8 cellular contexts compared by ENCODE assay signal in the genomic region with DNA sequence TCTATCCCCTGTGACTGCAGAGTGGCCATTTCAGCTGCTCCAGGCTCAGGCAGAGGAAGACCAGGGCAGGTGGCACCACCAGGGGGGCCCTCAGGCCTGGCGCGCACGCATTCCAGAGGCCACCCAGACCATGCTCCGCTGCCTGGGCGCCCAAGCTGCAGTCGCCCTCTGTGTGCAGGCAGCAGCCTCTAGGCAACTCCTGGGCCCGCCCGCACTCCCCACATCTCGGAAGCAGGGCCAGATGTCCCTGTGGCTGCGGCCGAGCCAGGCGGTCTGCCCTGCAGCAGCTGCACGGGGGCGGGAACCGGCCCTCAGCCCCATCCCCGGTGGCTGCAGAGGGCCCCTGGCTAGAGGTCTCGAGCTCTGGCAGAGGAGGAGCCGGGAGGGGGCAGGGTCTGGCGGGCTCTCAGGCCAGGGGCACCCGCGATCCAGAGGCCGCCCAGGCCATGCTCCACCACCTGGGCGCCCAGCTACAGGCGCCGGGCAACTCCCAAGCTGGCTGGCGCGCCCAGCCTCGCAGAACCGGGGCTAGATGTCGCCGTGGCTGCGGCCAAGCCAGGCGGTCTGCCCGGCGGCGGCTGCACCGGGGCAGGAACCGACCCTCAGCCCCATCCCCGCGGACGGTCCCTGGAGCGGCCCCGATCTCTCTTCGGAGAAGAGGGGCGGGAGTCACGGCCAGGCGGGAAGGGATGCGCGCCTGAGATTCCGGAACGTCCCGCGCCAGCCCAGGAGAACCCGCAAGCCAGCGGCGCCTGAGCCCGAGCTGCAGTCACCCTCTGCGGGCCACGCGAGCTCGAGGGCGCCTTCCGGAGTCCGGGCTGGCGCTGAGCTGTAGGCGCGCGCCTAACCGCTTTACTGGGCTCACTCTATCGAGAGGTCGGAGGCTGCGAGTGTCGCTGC. TPM values are rescaled to one million over a fixed set of nuclear protein-coding genes. Genes with fewer than 3 reads are reported as not detected.
A peak's percentile ranks its signal among the peaks of the same experiment; 100 is the strongest.
DNase-seq lines count a peak whose midpoint lies in the region; ATAC-seq and TF ChIP-seq lines count a peak whose summit lies in the region.
"Not testable (repeated sequence)": the region's sequence is repeated elsewhere in the genome, so short reads cannot be mapped to it uniquely, and the experiment has no call there.

Gene ANKRD18B, plus strand, starts transcription at position 855 of the 900 bp plus-strand sequence. CDS start 239 bp downstream, outside the sequence.

- peak within 1 kb of the TSS; percentile 43 for H4K8ac ChIP-seq in neuronal stem cell (ENCODE audit: low read depth, low read length)

- peak within 1 kb of the TSS; percentile 49 for H2BK15ac ChIP-seq in neuronal stem cell (ENCODE audit: low read length)

- H3K79me1 ChIP-seq in neuronal stem cell (ENCODE audit: low read depth, low read length) = not testable (repeated sequence)

- H3K36me3 ChIP-seq in brain microvascular endothelial cell (replicated peaks); neuronal stem cell (replicated peaks in 1 of 2; ENCODE audit: control insufficient read depth in 2 of 2, insufficient read depth in 2 of 2, low read length in 2 of 2): not testable (repeated sequence)

- H3K27me3 ChIP-seq in brain microvascular endothelial cell (replicated peaks) = not testable (repeated sequence)
- peaks cover 0 to 56% (median 5%) of the 10 kb centered on the region in 3 experiments for H3K27me3 ChIP-seq in neuronal stem cell (ENCODE audit: control insufficient read depth in 3 of 3, insufficient read depth in 3 of 3, low read depth in 1 of 3, low read length in 3 of 3)

- H2BK5ac ChIP-seq in neuronal stem cell (ENCODE audit: low read length) = not testable (repeated sequence)

- H3K4me3 ChIP-seq in brain microvascular endothelial cell (ENCODE audit: low read depth, low read length) (peak within 1 kb of the TSS; percentile 73), neuronal stem cell (ENCODE audit: low read length in 2 of 2) (peak within 1 kb of the TSS; percentile 41 to 90)

- in situ Hi-C loops in brain microvascular endothelial cell (cut with HindIII; ENCODE audit: low pct_ligation_motif_present, low sequenced_read_pairs) = not testable (repeated sequence)

- H3K4me2 ChIP-seq in neuronal stem cell (ENCODE audit: insufficient read depth, low read length, poor library complexity, severe bottlenecking) = peak within 1 kb of the TSS; percentile 60

- peak within 1 kb of the TSS; percentile 31 for H3K14ac ChIP-seq in neuronal stem cell (ENCODE audit: low read length)

- not testable (repeated sequence) for H2BK12ac ChIP-seq in neuronal stem cell (ENCODE audit: low read length)

- DNase-seq in D341Med (ENCODE audit: low spot score) (peak; percentile 63), HS-27A (ENCODE audit: low read depth) (peak; percentile 24), NCI-H748 treated with DMSO at 0.1 percent for 48 hours (lab: John Stamatoyannopoulos, UW) (peak; percentile 35), brain microvascular endothelial cell (peak; percentile 33), left ventricle myocardium superior (peak; percentile 39), stromal cell of bone marrow (ENCODE audit: low read depth) (peak; percentile 30)
- DNase-seq in activated CD4-positive, alpha-beta T cell treated with anti-CD3 and anti-CD28 coated beads for 1 hour = peak; percentile 17
- DNase-seq in neuronal stem cell (ENCODE audit: low spot score) = not testable (repeated sequence)

- H3K27ac ChIP-seq in brain microvascular endothelial cell = not testable (repeated sequence)
- H3K27ac ChIP-seq in neuronal stem cell (replicated peaks; ENCODE audit: low read length) = peak within 1 kb of the TSS; percentile 46

- H3K4me1 ChIP-seq in neuronal stem cell (ENCODE audit: control insufficient read depth in 2 of 2, insufficient read depth in 1 of 2, low read depth in 1 of 2, low read length in 2 of 2) = not testable (repeated sequence)

- no CpG with 5 or more reads among the region's 73 CpGs for WGBS in neuronal stem cell (ENCODE audit: extremely low coverage in 2 of 2, insufficient read length in 2 of 2, insufficient replicate concordance in 1 of 2), 2 donors

- not testable (repeated sequence) for H2BK120ac ChIP-seq in neuronal stem cell (ENCODE audit: low read depth, low read length)

- peak; percentile 77 for ATAC-seq in left ventricle myocardium superior

- H3K9me3 ChIP-seq in neuronal stem cell (replicated peaks in 1 of 2; ENCODE audit: control insufficient read depth in 2 of 2, insufficient read depth in 1 of 2, low read depth in 1 of 2, low read length in 2 of 2) = not testable (repeated sequence)

- H4K91ac ChIP-seq in neuronal stem cell (ENCODE audit: low read depth, low read length, poor library complexity) = not testable (repeated sequence)

- TF ChIP-seq CTCF in brain microvascular endothelial cell (IDR thresholded peaks at IDR 0.05; ENCODE audit: low read depth, low read length, missing control alignments) = peak; percentile 73

- H3K23ac ChIP-seq in neuronal stem cell (ENCODE audit: low read depth, low read length, poor library complexity) = peak within 1 kb of the TSS; percentile 55

- H3K18ac ChIP-seq in neuronal stem cell (ENCODE audit: low read length) = peak within 1 kb of the TSS; percentile 95

- not testable (repeated sequence) for H3K4ac ChIP-seq in neuronal stem cell (ENCODE audit: low read length)

- H3K9ac ChIP-seq in neuronal stem cell (ENCODE audit: low read depth, low read length, poor library complexity) = peak within 1 kb of the TSS; percentile 83

- H2AFZ ChIP-seq in neuronal stem cell (ENCODE audit: low read length) = peak within 1 kb of the TSS; percentile 93

- intact Hi-C loops in left ventricle myocardium superior (cut with micrococcal nuclease) = not testable (repeated sequence)

- not testable (repeated sequence) for H2AK5ac ChIP-seq in neuronal stem cell (ENCODE audit: low read depth, low read length)

RNA-seq across cellular contexts. Expression of gene ANKRD18B, which starts in this region (rescaled TPM):
- 0.89 TPM for total RNA-seq in left ventricle myocardium superior
- 20.4 TPM for polyA plus RNA-seq in neuronal stem cell (2013, experiment 1 of 2)
- polyA plus RNA-seq in neuronal stem cell (2013, experiment 2 of 2) = 22.5 TPM

Comparison
In these comparisons a context has a peak if more than half of its experiments do, and no peak if none do; other contexts are left out.
1. Peak in DNase-seq and ATAC-seq in left ventricle myocardium superior; RNA of the gene not detected or under 1 TPM.